Comparison of ENCODE assay signal across 9 cellular contexts in genomic region chr15:43104426-43104825, GRCh38. TPM values are rescaled to one million over a fixed set of nuclear protein-coding genes. Genes with fewer than 3 reads are reported as not detected.
DNase-seq lines count a peak whose midpoint lies in the region; ATAC-seq and TF ChIP-seq lines count a peak whose summit lies in the region.
"Had no signal": no experiment of that assay in that cellular context is flagged by ENCODE, and none has a peak within 500 bp of the region (broad histone marks: within the 10 kb centered on the region; RNA-seq: fewer than 3 reads in every experiment).

No MANE protein-coding gene starts in this region.

- intact Hi-C loops in psoas muscle (cut with DNase I) = loop anchor here in 1 of 2 donors (10.0 kb wide), 1 partner anchor 220 kb away; no protein-coding TSS in a partner anchor

- 51 to 68% (median 53%) methylated on average over 5 of the region's 5 CpGs for WGBS in psoas muscle, 3 donors

- H3K27ac ChIP-seq in psoas muscle (peak overlapping the region; percentile 94), substantia nigra (ENCODE audit: low read depth, low read length, poor library complexity, severe bottlenecking) (no peak overlapping the region)

- DNase-seq in GM12865 (ENCODE audit: low read depth) (no peak), RKO (ENCODE audit: low spot score) (peak; percentile 40), epithelial cell of esophagus (ENCODE audit: low read depth) (peak; percentile 59), psoas muscle (no peak), substantia nigra (lab: John Stamatoyannopoulos, UW) (no peak)
- no peak for DNase-seq in activated CD4-positive, alpha-beta T cell treated with anti-CD3 and anti-CD28 coated beads, Interleukin-2, amount 50 U/mL, for 4 hours
- DNase-seq: NK-92 treated with Interleukin-12 subunit alpha and Interleukin-12 subunit beta, amount 100 ng/mL, for 24 hours had no signal

- no peaks in the 10 kb centered on the region for H3K27me3 ChIP-seq in psoas muscle (ENCODE audit: insufficient read depth in 3 of 3, low read length in 2 of 3)

- H3K4me3 ChIP-seq in GM12865 (ENCODE audit: low read depth, low read length) (peak overlapping the region; percentile 80; the same call in 1 of the 2 replicates), epithelial cell of esophagus (ENCODE audit: low read length) (peak overlapping the region; percentile 67), psoas muscle (peak overlapping the region; percentile 93)

- TF ChIP-seq CTCF in GM12865 (IDR thresholded peaks at IDR 0.05; ENCODE audit: insufficient read depth, low read depth, low read length, missing control alignments) (no peak), epithelial cell of esophagus (IDR thresholded peaks at IDR 0.05; ENCODE audit: insufficient read depth, low read depth, low read length, missing control alignments) (no peak), psoas muscle (IDR thresholded peaks at IDR 0.05) (no peak)

- H3K9me3 ChIP-seq in psoas muscle = no peaks in the 10 kb centered on the region

- no peak for ATAC-seq in psoas muscle
- ATAC-seq in HG02870 (IDR thresholded peaks at IDR 0.05; ENCODE audit: unreplicated experiment) = no peak
- no peak for ATAC-seq in HG03342 (IDR thresholded peaks at IDR 0.05; ENCODE audit: unreplicated experiment)

- peaks cover 0 to 17% of the 10 kb centered on the region in 2 donors for H3K36me3 ChIP-seq in psoas muscle (ENCODE audit: insufficient read depth in 1 of 2, low read depth in 1 of 2)

- peaks cover 46% of the 10 kb centered on the region for H3K4me1 ChIP-seq in psoas muscle

RNA-seq across cellular contexts. Expression of gene UBR1, which starts 1.4 kb away (rescaled TPM):
- 10 to 100 TPM; 20.4 to 25.1 (median 22.9) TPM for total RNA-seq in psoas muscle
- 10 to 100 TPM in 1 of 3 donors, 1 to 10 TPM in 2; 4.8 to 16.2 (median 5.4) TPM for polyA plus RNA-seq in psoas muscle

RNA-seq across cellular contexts. Expression of gene TMEM62, which starts 29.0 kb away (rescaled TPM):
- 10 to 100 TPM in 2 of 4 donors, 1 to 10 TPM in 2; 6.3 to 12.1 (median 9.1) TPM for total RNA-seq in psoas muscle
- 10 to 100 TPM in 1 of 3 donors, 1 to 10 TPM in 2; 6.5 to 22.8 (median 6.6) TPM for polyA plus RNA-seq in psoas muscle

Comparison
In these comparisons a context has a peak if more than half of its experiments do, and no peak if none do; other contexts are left out.
1. DNase-seq: peak in RKO (single experiment) and epithelial cell of esophagus (single experiment); none in GM12865 (single experiment), psoas muscle (0 of 2), substantia nigra (0 of 49) and activated CD4-positive, alpha-beta T cell treated with anti-CD3 and anti-CD28 coated beads, Interleukin-2, amount 50 U/mL, for 4 hours (0 of 2).
2. Peak in every context shown above with its lines, with median percentiles within 50 percentile points of each other: H3K4me3 ChIP-seq.